In genomic region chr10:79130255-79130654, GRCh38 we compare ENCODE assay signal across 21 cellular contexts.
A peak's percentile ranks its signal among the peaks of the same experiment; 100 is the strongest.
DNase-seq lines count a peak whose midpoint lies in the region; ATAC-seq, FAIRE-seq and TF ChIP-seq lines count a peak whose summit lies in the region.
"Had no signal": no experiment of that assay in that cellular context is flagged by ENCODE, and none has a peak within 500 bp of the region (broad histone marks: within the 10 kb centered on the region; RNA-seq: fewer than 3 reads in every experiment).

No MANE protein-coding gene starts in this region.

- H3K27me3 ChIP-seq in H9 (ENCODE audit: insufficient read depth, low read length) (no peaks in the 10 kb centered on the region), SJCRH30 (no peaks in the 10 kb centered on the region), heart right ventricle (no peaks in the 10 kb centered on the region), trophoblast cell (ENCODE audit: insufficient read depth, low read length) (no peaks in the 10 kb centered on the region), pancreas (no peaks in the 10 kb centered on the region)
- H3K27me3 ChIP-seq: breast epithelium had no signal

- no peak overlapping the region; the same call in 1 of the 2 replicates for H3K14ac ChIP-seq in H9 (ENCODE audit: insufficient read depth, low read length)
- H3K14ac ChIP-seq in trophoblast cell (ENCODE audit: low read length): no peak overlapping the region

- H2BK5ac ChIP-seq in H9 (ENCODE audit: insufficient read length, low read length) (no peak overlapping the region), trophoblast cell (ENCODE audit: low read depth, low read length, poor library complexity) (no peak overlapping the region)

- H3K18ac ChIP-seq in H9 (ENCODE audit: insufficient read length, low read depth, low read length) (no peak overlapping the region), trophoblast cell (ENCODE audit: low read length) (peak overlapping the region; percentile 2)

- TF ChIP-seq CTCF in H9 (conservative IDR thresholded peaks at IDR 0.05) (no peak), heart right ventricle (IDR thresholded peaks at IDR 0.05) (no peak), pancreas (IDR thresholded peaks at IDR 0.05) (no peak)

- H3K9ac ChIP-seq in H9 (ENCODE audit: extremely low read depth, insufficient read length, low read length): no peak overlapping the region
- H3K9ac ChIP-seq in trophoblast cell (ENCODE audit: low read length): no peak overlapping the region

- H4K8ac ChIP-seq in H9 (replicated peaks; ENCODE audit: insufficient read length, low read depth, low read length) (no peak overlapping the region), trophoblast cell (ENCODE audit: low read depth, low read length) (no peak overlapping the region)

- no peak for FAIRE-seq in pancreas (lab: Jason Lieb, UNC)
- FAIRE-seq: D721Med, GM12892 had no signal

- peak overlapping the region; percentile 82 to 94 (median 93); a peak in 6 of 7 replicates for H3K27ac Mint-ChIP-seq in H9
- H3K27ac Mint-ChIP-seq: activated CD4-positive, alpha-beta T cell treated with anti-CD3 and anti-CD28 coated beads, Interleukin-2, amount 10 ng/mL, durations not matched to agents 24 days and 14 days; activated naive CD8-positive, alpha-beta T cell had no signal

- H3K23ac ChIP-seq in H9 (ENCODE audit: insufficient read length, low read depth, low read length): no peak overlapping the region
- no peak overlapping the region for H3K23ac ChIP-seq in trophoblast cell (ENCODE audit: low read length)

- no peaks in the 10 kb centered on the region for H3K27me3 Mint-ChIP-seq in H9 (ENCODE audit: low read depth)
- H3K27me3 Mint-ChIP-seq: activated CD4-positive, alpha-beta T cell treated with anti-CD3 and anti-CD28 coated beads, Interleukin-2, amount 10 ng/mL, durations not matched to agents 24 days and 14 days; activated naive CD8-positive, alpha-beta T cell had no signal

- H3K36me3 Mint-ChIP-seq in H9 (ENCODE audit: insufficient read depth in 1 of 3, low read depth in 3 of 3): peaks cover 2 to 12% (median 3%) of the 10 kb centered on the region in 3 experiments; a peak in 4 of 7 replicates
- H3K36me3 Mint-ChIP-seq: activated naive CD8-positive, alpha-beta T cell had no signal

- H3K4me2 ChIP-seq in H9 (ENCODE audit: insufficient read depth, insufficient read length, low read length) (no peak overlapping the region), trophoblast cell (ENCODE audit: low read length) (no peak overlapping the region)

- no peak overlapping the region for H4K12ac ChIP-seq in trophoblast cell (ENCODE audit: low read depth, low read length)

- H3K79me2 ChIP-seq in H9 (ENCODE audit: insufficient read depth, low read length): no peaks in the 10 kb centered on the region
- H3K79me2 ChIP-seq in trophoblast cell (ENCODE audit: control insufficient read depth, insufficient read depth, low read length, poor library complexity): peaks cover 8% of the 10 kb centered on the region

- H3K4ac ChIP-seq in H9 (ENCODE audit: low read depth, low read length): no peak overlapping the region
- H3K4ac ChIP-seq in trophoblast cell (ENCODE audit: low read depth, low read length): no peak overlapping the region

- H2BK12ac ChIP-seq in H9 (ENCODE audit: insufficient read length, low read depth, low read length) (no peak overlapping the region), trophoblast cell (ENCODE audit: low read length) (no peak overlapping the region)

- H2BK120ac ChIP-seq in H9 (ENCODE audit: low read depth, low read length, poor library complexity, severe bottlenecking): no peak overlapping the region
- H2BK120ac ChIP-seq in trophoblast cell (ENCODE audit: insufficient read depth, low read length, poor library complexity): no peak overlapping the region

- WGBS in H9 (ENCODE audit: extremely low coverage, insufficient read length, low lambda C conversion rate): no CpG with 5 or more reads among the region's 5 CpGs
- 69 to 78% methylated on average over 5 of the region's 5 CpGs for WGBS in heart right ventricle, 2 donors
- WGBS in trophoblast cell (ENCODE audit: extremely low coverage, insufficient coverage, insufficient read length): no CpG with 5 or more reads among the region's 5 CpGs
- WGBS in pancreas, 2 donors: 90% methylated on average over 5 of the region's 5 CpGs

- no peaks in the 10 kb centered on the region for H4K20me1 ChIP-seq in H9 (ENCODE audit: control insufficient read depth, insufficient read depth, insufficient read length)

- ATAC-seq in heart right ventricle (peak in 3 of 8 donors; percentile 6 to 40 (median 14)), pancreas (no peak)

- H3T11ph ChIP-seq in H9 (ENCODE audit: low read length): no peak overlapping the region

- no peak overlapping the region for H4K5ac ChIP-seq in H9 (ENCODE audit: insufficient read length, low read depth, low read length)

- H2BK15ac ChIP-seq in H9 (ENCODE audit: low read depth, low read length): no peak overlapping the region

- H2AK5ac ChIP-seq in H9 (ENCODE audit: insufficient read length, low read length) (no peak overlapping the region), trophoblast cell (ENCODE audit: low read length) (no peak overlapping the region)

- intact Hi-C loops in heart right ventricle (cut with DNase I): loop anchor here in 2 of 10 donors (2.0 to 10.0 kb wide), 2 partner anchors 17 to 55 kb away; no protein-coding TSS in a partner anchor
- intact Hi-C loops in pancreas (cut with DNase I): no loop called here

- peaks cover 75 to 81% of the 10 kb centered on the region in 2 experiments for H3K4me1 Mint-ChIP-seq in H9

- no peak overlapping the region for H3K4me3 ChIP-seq in SJCRH30
- H3K4me3 ChIP-seq in heart right ventricle: no peak overlapping the region
- no peak overlapping the region for H3K4me3 ChIP-seq in trophoblast cell (ENCODE audit: low read depth, low read length)
- H3K4me3 ChIP-seq in pancreas: no peak overlapping the region
- H3K4me3 ChIP-seq: breast epithelium, SK-N-MC had no signal

- H2BK20ac ChIP-seq in H9 (ENCODE audit: low read depth, low read length, poor library complexity, severe bottlenecking): no peak overlapping the region

- H2AFZ ChIP-seq in H9 (ENCODE audit: low read length) (no peak overlapping the region), trophoblast cell (ENCODE audit: insufficient read depth, low read length, poor library complexity) (no peak overlapping the region)

- DNase-seq in H9 (no peak), SJCRH30 (no peak), heart right ventricle (no peak), trophoblast cell (no peak), anterior cingulate cortex (lab: John Stamatoyannopoulos, UW) (no peak), pancreas (no peak), NCI-H2171 treated with DMSO at 0.1 percent for 48 hours (lab: John Stamatoyannopoulos, UW) (no peak), COLO829 (ENCODE audit: low spot score) (no peak)
- DNase-seq: activated CD4-positive, alpha-beta T cell treated with anti-CD3 and anti-CD28 coated beads, Interleukin-2, amount 10 ng/mL, durations not matched to agents 24 days and 14 days; GF-D8; KBM-7; midbrain; NCI-H1092 treated with DMSO at 0.1 percent for 48 hours; NCI-H774; stimulated activated CD4-positive, alpha-beta T cell treated with anti-CD3 and anti-CD28 coated beads, Interleukin-4, amount 100 ng/mL, for 24 hours; substantia nigra had no signal

- H3K79me1 ChIP-seq in H9 (ENCODE audit: insufficient read depth, low read depth, low read length, poor library complexity, severe bottlenecking): peaks cover 2% of the 10 kb centered on the region
- no peaks in the 10 kb centered on the region for H3K79me1 ChIP-seq in trophoblast cell (ENCODE audit: low read length)

- H4K91ac ChIP-seq in H9 (ENCODE audit: insufficient read length, low read depth, low read length) (no peak overlapping the region), trophoblast cell (ENCODE audit: low read depth, low read length) (no peak overlapping the region)

- H3K23me2 ChIP-seq in H9 (ENCODE audit: insufficient read length, low read depth, low read length, poor library complexity, severe bottlenecking): no peaks in the 10 kb centered on the region

- H3K4me3 Mint-ChIP-seq in H9: peak overlapping the region; percentile 22 to 50; a peak in 3 of 5 replicates
- H3K4me3 Mint-ChIP-seq: activated CD4-positive, alpha-beta T cell treated with anti-CD3 and anti-CD28 coated beads, Interleukin-2, amount 10 ng/mL, durations not matched to agents 24 days and 14 days; activated naive CD8-positive, alpha-beta T cell had no signal

- H3K36me3 ChIP-seq in SJCRH30 (peaks cover 3% of the 10 kb centered on the region; the same call in 1 of the 2 replicates), heart right ventricle (peaks cover 0 to 57% (median 5%) of the 10 kb centered on the region in 9 donors), trophoblast cell (ENCODE audit: control insufficient read depth in 1 of 2, insufficient read depth in 2 of 2, low read length in 2 of 2) (peaks cover 52 to 56% of the 10 kb centered on the region in 2 experiments), pancreas (peaks cover 0 to 1% (median 0%) of the 10 kb centered on the region in 3 donors)
- H3K36me3 ChIP-seq: breast epithelium had no signal

- H3K4me1 ChIP-seq in H9 (ENCODE audit: insufficient read depth, low read length) (peaks cover 19% of the 10 kb centered on the region), SJCRH30 (peaks cover 65% of the 10 kb centered on the region), heart right ventricle (peaks cover 40 to 100% (median 92%) of the 10 kb centered on the region in 9 donors), trophoblast cell (ENCODE audit: control insufficient read depth in 1 of 2, insufficient read depth in 2 of 2, low read length in 2 of 2) (peaks cover 29 to 47% of the 10 kb centered on the region in 2 experiments), pancreas (peaks cover 18 to 33% (median 20%) of the 10 kb centered on the region in 3 donors)

- no peak overlapping the region for H3K56ac ChIP-seq in H9 (ENCODE audit: insufficient read length, low read depth, low read length)

- no peaks in the 10 kb centered on the region for H3K9me3 ChIP-seq in H9 (ENCODE audit: control insufficient read depth, low read depth, low read length)
- H3K9me3 ChIP-seq in SJCRH30 (replicated peaks): no peaks in the 10 kb centered on the region
- H3K9me3 ChIP-seq in heart right ventricle: no peaks in the 10 kb centered on the region
- H3K9me3 ChIP-seq in trophoblast cell (ENCODE audit: insufficient read depth, low read depth, low read length): no peaks in the 10 kb centered on the region
- no peaks in the 10 kb centered on the region for H3K9me3 ChIP-seq in pancreas
- H3K9me3 ChIP-seq: breast epithelium had no signal

- H3K27ac ChIP-seq in H9 (ENCODE audit: insufficient read length, low read depth, low read length) (no peak overlapping the region), SJCRH30 (peak overlapping the region; percentile 34; the same call in 1 of the 2 replicates), heart right ventricle (peak overlapping the region in 8 of 10 donors; percentile 19 to 97 (median 64)), trophoblast cell (ENCODE audit: low read depth, low read length) (no peak overlapping the region), pancreas (no peak overlapping the region)
- H3K27ac ChIP-seq: SK-N-MC had no signal

- no peaks in the 10 kb centered on the region for H3K9me3 Mint-ChIP-seq in H9
- H3K9me3 Mint-ChIP-seq: activated CD4-positive, alpha-beta T cell treated with anti-CD3 and anti-CD28 coated beads, Interleukin-2, amount 10 ng/mL, durations not matched to agents 24 days and 14 days had no signal

Comparison
In these comparisons a context has a peak if more than half of its experiments do, and no peak if none do; other contexts are left out.
1. H3K27ac ChIP-seq: peak in SJCRH30 (single experiment) and heart right ventricle (8 of 10); none in H9 (single experiment), trophoblast cell (single experiment) and pancreas (0 of 4).